ENCODE assay signal across 1 cellular context in genomic region chr10:21090609-21091082, GRCh38.
A peak's percentile ranks its signal among the peaks of the same experiment; 100 is the strongest.
TF ChIP-seq lines count a peak whose summit lies in the region.

No MANE protein-coding gene starts in this region.

TF ChIP-seq in K562, 482 proteins besides CTCF, POLR2A, EP300 and RAD21 (continued from another document):
- TF ChIP-seq, protein P1, sequence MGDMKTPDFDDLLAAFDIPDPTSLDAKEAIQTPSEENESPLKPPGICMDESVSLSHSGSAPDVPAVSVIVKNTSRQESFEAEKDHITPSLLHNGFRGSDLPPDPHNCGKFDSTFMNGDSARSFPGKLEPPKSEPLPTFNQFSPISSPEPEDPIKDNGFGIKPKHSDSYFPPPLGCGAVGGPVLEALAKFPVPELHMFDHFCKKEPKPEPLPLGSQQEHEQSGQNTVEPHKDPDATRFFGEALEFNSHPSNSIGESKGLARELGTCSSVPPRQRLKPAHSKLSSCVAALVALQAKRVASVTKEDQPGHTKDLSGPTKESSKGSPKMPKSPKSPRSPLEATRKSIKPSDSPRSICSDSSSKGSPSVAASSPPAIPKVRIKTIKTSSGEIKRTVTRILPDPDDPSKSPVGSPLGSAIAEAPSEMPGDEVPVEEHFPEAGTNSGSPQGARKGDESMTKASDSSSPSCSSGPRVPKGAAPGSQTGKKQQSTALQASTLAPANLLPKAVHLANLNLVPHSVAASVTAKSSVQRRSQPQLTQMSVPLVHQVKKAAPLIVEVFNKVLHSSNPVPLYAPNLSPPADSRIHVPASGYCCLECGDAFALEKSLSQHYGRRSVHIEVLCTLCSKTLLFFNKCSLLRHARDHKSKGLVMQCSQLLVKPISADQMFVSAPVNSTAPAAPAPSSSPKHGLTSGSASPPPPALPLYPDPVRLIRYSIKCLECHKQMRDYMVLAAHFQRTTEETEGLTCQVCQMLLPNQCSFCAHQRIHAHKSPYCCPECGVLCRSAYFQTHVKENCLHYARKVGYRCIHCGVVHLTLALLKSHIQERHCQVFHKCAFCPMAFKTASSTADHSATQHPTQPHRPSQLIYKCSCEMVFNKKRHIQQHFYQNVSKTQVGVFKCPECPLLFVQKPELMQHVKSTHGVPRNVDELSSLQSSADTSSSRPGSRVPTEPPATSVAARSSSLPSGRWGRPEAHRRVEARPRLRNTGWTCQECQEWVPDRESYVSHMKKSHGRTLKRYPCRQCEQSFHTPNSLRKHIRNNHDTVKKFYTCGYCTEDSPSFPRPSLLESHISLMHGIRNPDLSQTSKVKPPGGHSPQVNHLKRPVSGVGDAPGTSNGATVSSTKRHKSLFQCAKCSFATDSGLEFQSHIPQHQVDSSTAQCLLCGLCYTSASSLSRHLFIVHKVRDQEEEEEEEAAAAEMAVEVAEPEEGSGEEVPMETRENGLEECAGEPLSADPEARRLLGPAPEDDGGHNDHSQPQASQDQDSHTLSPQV (IDR thresholded peaks at IDR 0.05): peak; percentile 54
- TF ChIP-seq GABPA (tag; conservative IDR thresholded peaks at IDR 0.05; ENCODE audit: low read depth): peak; percentile 78
- TF ChIP-seq ETV1 (tag; conservative IDR thresholded peaks at IDR 0.05; ENCODE audit: low read depth): peak; percentile 87
- TF ChIP-seq SPI1 (IDR thresholded peaks at IDR 0.05; ENCODE audit: borderline replicate concordance, low read depth, low read length): peak; percentile 82
- TF ChIP-seq ZNF134 (CRISPR knock-in tag; conservative IDR thresholded peaks at IDR 0.05): 0 out of 2 replicates have a peak, but pooled peaks have one; percentile 30
- peak; percentile 32; the same call in 1 of the 2 replicates for TF ChIP-seq JUND (IDR thresholded peaks at IDR 0.05; ENCODE audit: borderline replicate concordance, low read depth, low read length)
- peak; percentile 36; the same call in 1 of the 3 replicates for TF ChIP-seq JUND (tag; IDR thresholded peaks at IDR 0.05; ENCODE audit: borderline replicate concordance, low read depth, low read length)
- 0 out of 2 replicates have a peak, but pooled peaks have one; percentile 15 for TF ChIP-seq ZNF41 (CRISPR knock-in tag; conservative IDR thresholded peaks at IDR 0.05)
- TF ChIP-seq ZNF639 (CRISPR knock-in tag; conservative IDR thresholded peaks at IDR 0.05 in 1 of 2, IDR thresholded peaks at IDR 0.05 in 1 of 2): peak in 1 of 2 experiments; percentile 70; a peak in 1 of 4 replicates
- peak; percentile 62; the same call in 1 of the 2 replicates for TF ChIP-seq ZBTB26 (CRISPR knock-in tag; IDR thresholded peaks at IDR 0.05)
- TF ChIP-seq NFE2L1 (tag; IDR thresholded peaks at IDR 0.05; ENCODE audit: borderline replicate concordance, low read depth): no peak
- TF ChIP-seq, protein P2, sequence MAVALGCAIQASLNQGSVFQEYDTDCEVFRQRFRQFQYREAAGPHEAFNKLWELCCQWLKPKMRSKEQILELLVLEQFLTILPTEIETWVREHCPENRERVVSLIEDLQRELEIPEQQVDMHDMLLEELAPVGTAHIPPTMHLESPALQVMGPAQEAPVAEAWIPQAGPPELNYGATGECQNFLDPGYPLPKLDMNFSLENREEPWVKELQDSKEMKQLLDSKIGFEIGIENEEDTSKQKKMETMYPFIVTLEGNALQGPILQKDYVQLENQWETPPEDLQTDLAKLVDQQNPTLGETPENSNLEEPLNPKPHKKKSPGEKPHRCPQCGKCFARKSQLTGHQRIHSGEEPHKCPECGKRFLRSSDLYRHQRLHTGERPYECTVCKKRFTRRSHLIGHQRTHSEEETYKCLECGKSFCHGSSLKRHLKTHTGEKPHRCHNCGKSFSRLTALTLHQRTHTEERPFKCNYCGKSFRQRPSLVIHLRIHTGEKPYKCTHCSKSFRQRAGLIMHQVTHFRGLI (CRISPR knock-in tag; IDR thresholded peaks at IDR 0.05): 0 out of 2 replicates have a peak, but pooled peaks have one; percentile 12
- peak; percentile 4; the same call in 1 of the 2 replicates for TF ChIP-seq GMEB1 (CRISPR knock-in tag; IDR thresholded peaks at IDR 0.05)
